8 cellular contexts compared by ENCODE assay signal in genomic region chr9:2015581-2016410, GRCh38. TPM values are rescaled to one million over a fixed set of nuclear protein-coding genes. Genes with fewer than 3 reads are reported as not detected.
DNase-seq lines count a peak whose midpoint lies in the region; ATAC-seq, FAIRE-seq and TF ChIP-seq lines count a peak whose summit lies in the region.

No MANE protein-coding gene starts in this region.

- TF ChIP-seq CTCF in Loucy (conservative IDR thresholded peaks at IDR 0.05; ENCODE audit: low read length), result no peak
- no peak for TF ChIP-seq CTCF in WERI-Rb-1 (IDR thresholded peaks at IDR 0.05; ENCODE audit: low read depth, low read length)
- TF ChIP-seq CTCF in keratinocyte (optimal IDR thresholded peaks at IDR 0.05 in 1 of 3, IDR thresholded peaks at IDR 0.05 in 1 of 3, conservative IDR thresholded peaks at IDR 0.05 in 1 of 3; ENCODE audit: extremely low read depth in 1 of 3, insufficient read depth in 2 of 3, low read length in 3 of 3), result no peak

- H3K79me2 ChIP-seq in Loucy (ENCODE audit: insufficient read depth, low read length), result peaks cover 51% of the 10 kb centered on the region
- peaks cover 29% of the 10 kb centered on the region for H3K79me2 ChIP-seq in keratinocyte (ENCODE audit: control insufficient read depth, insufficient read depth, low read length)

- H3K27ac ChIP-seq in WERI-Rb-1, result peak overlapping the region; percentile 89
- peak overlapping the region; percentile 80 for H3K27ac ChIP-seq in keratinocyte (ENCODE audit: control insufficient read depth, insufficient read depth, low read length)

- H2AFZ ChIP-seq in Loucy (ENCODE audit: low read length) (peak overlapping the region; percentile 77), keratinocyte (ENCODE audit: control insufficient read depth, low read length) (peak overlapping the region; percentile 97)

- H3K9ac ChIP-seq in Loucy (ENCODE audit: low read depth, low read length, poor library complexity, severe bottlenecking), result peak overlapping the region; percentile 82
- H3K9ac ChIP-seq in keratinocyte (ENCODE audit: control insufficient read depth, extremely low read depth, insufficient read depth, low read length), result peak overlapping the region; percentile 86

- H4K20me1 ChIP-seq in Loucy (ENCODE audit: insufficient read depth, low read length, poor library complexity, severe bottlenecking) (peaks cover 32% of the 10 kb centered on the region), keratinocyte (ENCODE audit: control insufficient read depth, extremely low read depth, insufficient read depth, low read length) (no peaks in the 10 kb centered on the region)

- ATAC-seq in HG03280 (IDR thresholded peaks at IDR 0.05; ENCODE audit: unreplicated experiment), result no peak

- H3K9me3 ChIP-seq in Loucy (ENCODE audit: insufficient read depth, low read depth, low read length) (no peaks in the 10 kb centered on the region), WERI-Rb-1 (ENCODE audit: severe bottlenecking) (peaks cover 2% of the 10 kb centered on the region), keratinocyte (ENCODE audit: control insufficient read depth, low read depth, low read length) (no peaks in the 10 kb centered on the region)

- H3K9me1 ChIP-seq in keratinocyte (ENCODE audit: control insufficient read depth, extremely low read depth, insufficient read depth, low read length), result no peaks in the 10 kb centered on the region

- H3K36me3 ChIP-seq in Loucy (ENCODE audit: insufficient read depth, low read length) (no peaks in the 10 kb centered on the region), WERI-Rb-1 (peaks cover 7% of the 10 kb centered on the region; the same call in 1 of the 2 replicates), keratinocyte (ENCODE audit: control insufficient read depth in 2 of 2, extremely low read depth in 1 of 2, insufficient read depth in 2 of 2, low read length in 2 of 2) (no peaks in the 10 kb centered on the region)

- dilution Hi-C loops in keratinocyte (cut with MboI; ENCODE audit: extremely low pct_ligation_motif_present, low sequenced_read_pairs), result no loop called here

- peak overlapping the region; percentile 96 for H3K4me3 ChIP-seq in Loucy (ENCODE audit: low read length, poor library complexity, severe bottlenecking)
- H3K4me3 ChIP-seq in WERI-Rb-1 (ENCODE audit: low read depth, low read length), result peak overlapping the region; percentile 87
- peak overlapping the region; percentile 79 to 91 (median 90) for H3K4me3 ChIP-seq in keratinocyte (ENCODE audit: control insufficient read depth in 2 of 3, extremely low read depth in 1 of 3, insufficient read depth in 2 of 3, low read depth in 1 of 3, low read length in 3 of 3)

- H3K4me2 ChIP-seq in Loucy (ENCODE audit: low read depth, low read length, poor library complexity, severe bottlenecking), result peak overlapping the region; percentile 94
- peak overlapping the region; percentile 77 for H3K4me2 ChIP-seq in keratinocyte (ENCODE audit: control insufficient read depth, extremely low read depth, insufficient read depth, low read depth, low read length)

- H3K27me3 ChIP-seq in Loucy (ENCODE audit: insufficient read depth, low read length, poor library complexity, severe bottlenecking) (no peaks in the 10 kb centered on the region), WERI-Rb-1 (ENCODE audit: insufficient read depth, low read depth, severe bottlenecking) (no peaks in the 10 kb centered on the region), keratinocyte (ENCODE audit: control insufficient read depth, extremely low read depth, insufficient read depth, low read length) (no peaks in the 10 kb centered on the region)

- no peak for FAIRE-seq in keratinocyte (lab: Jason Lieb, UNC)

- H3K4me1 ChIP-seq in Loucy (ENCODE audit: insufficient read depth, low read length, poor library complexity, severe bottlenecking), result peaks cover 38% of the 10 kb centered on the region
- peaks cover 14% of the 10 kb centered on the region for H3K4me1 ChIP-seq in keratinocyte (ENCODE audit: control insufficient read depth, extremely low read depth, insufficient read depth, low read length)

- no peaks in the 10 kb centered on the region for H3K9me2 ChIP-seq in Loucy (replicated peaks; ENCODE audit: low read depth, low read length)

- DNase-seq in SIG-M5 treated with dmso at 0.1 percent for 504 hours (lab: John Stamatoyannopoulos, UW; ENCODE audit: unreplicated experiment) (peak; percentile 36), SIG-M5 (lab: John Stamatoyannopoulos, UW) (no peak), WERI-Rb-1 (peak; percentile 38), keratinocyte (ENCODE audit: low read depth, low spot score) (no peak)
- DNase-seq in central memory CD4-positive, alpha-beta T cell, result peak; percentile 59
- peak; percentile 23 to 42 for DNase-seq in stimulated activated CD4-positive, alpha-beta T cell treated with anti-CD3 and anti-CD28 coated beads, Interleukin-12 subunit alpha, Interleukin-12 subunit beta, amount 100 ng/mL, for 24 hours (ENCODE audit: low read depth in 2 of 2)

- H3F3A ChIP-seq in Loucy (ENCODE audit: low read depth), result no peaks in the 10 kb centered on the region

RNA-seq across cellular contexts. Expression of gene SMARCA2, which starts 0.6 kb away (rescaled TPM):
- polyA plus RNA-seq in keratinocyte, result 28.4 to 39.0 TPM (median 28.7 TPM) in 3 replicates
- polyA plus RNA-seq in keratinocyte (2011; ENCODE audit: low read depth), result 91.5 TPM
- 26.2 and 33.5 TPM in 2 replicates for polyA plus RNA-seq in keratinocyte (2011; cell fraction: cytosol; rRNA removed)
- 47.3 and 51.9 TPM in 2 replicates for polyA plus RNA-seq in keratinocyte (2011; cell fraction: nucleus; rRNA removed)
- polyA plus RNA-seq in keratinocyte (2012; ENCODE audit: low replicate concordance), result 25.7 and 27.5 TPM in 2 replicates
- polyA minus RNA-seq in keratinocyte, result 60.9 to 93.3 TPM (median 91.2 TPM) in 3 replicates
- 21.9 TPM for polyA minus RNA-seq in keratinocyte (2011; cell fraction: cytosol; rRNA and poly(A)+ RNA removed)
- polyA minus RNA-seq in keratinocyte (2011; cell fraction: nucleus; rRNA and poly(A)+ RNA removed), result 34.7 and 68.0 TPM in 2 replicates

Comparison
In these comparisons a context has a peak if more than half of its experiments do, and no peak if none do; other contexts are left out.
1. DNase-seq: peak in SIG-M5 treated with dmso at 0.1 percent for 504 hours (single experiment), WERI-Rb-1 (single experiment), central memory CD4-positive, alpha-beta T cell (single experiment) and stimulated activated CD4-positive, alpha-beta T cell treated with anti-CD3 and anti-CD28 coated beads, Interleukin-12 subunit alpha, Interleukin-12 subunit beta, amount 100 ng/mL, for 24 hours (2 of 2); none in SIG-M5 (single experiment) and keratinocyte (single experiment).
2. Peak in every context shown above with its lines, with median percentiles within 50 percentile points of each other: H3K4me3 ChIP-seq.